16 cellular contexts compared by ENCODE assay signal in the genomic region with DNA sequence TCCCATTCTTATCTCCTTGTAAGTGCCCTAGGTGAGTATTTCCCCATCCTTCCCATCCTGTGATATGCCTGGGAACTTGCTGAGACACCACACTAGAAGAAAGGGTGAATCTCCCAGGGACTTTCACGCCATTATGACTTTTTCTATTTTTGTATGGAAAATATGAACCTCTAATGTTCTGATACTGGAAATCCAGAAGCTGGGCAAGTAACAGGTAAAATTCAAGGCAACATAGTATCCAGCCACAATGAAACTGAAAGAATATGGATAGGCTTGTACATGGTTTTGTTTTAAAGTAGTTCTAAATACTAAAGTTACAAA.
"Had no signal": no experiment of that assay in that cellular context is flagged by ENCODE, and none has a peak within 500 bp of the region (broad histone marks: within the 10 kb centered on the region; RNA-seq: fewer than 3 reads in every experiment).

No MANE protein-coding gene starts in this region.

- H3K27ac ChIP-seq: cardiac muscle cell, gastrocnemius medialis, heart right ventricle, left ventricle myocardium inferior, neural progenitor cell, parathyroid adenoma, skin epidermis, thyroid gland had no signal

- H3K9ac ChIP-seq: neural progenitor cell, parathyroid adenoma had no signal

- H3K4me3 ChIP-seq: cardiac muscle cell, gastrocnemius medialis, heart right ventricle, left ventricle myocardium inferior, neural progenitor cell, skin epidermis, thyroid gland had no signal

- H3K36me3 ChIP-seq: cardiac muscle cell, gastrocnemius medialis, heart right ventricle, left ventricle myocardium inferior, neural progenitor cell, thyroid gland had no signal

- H3K27me3 ChIP-seq: cardiac muscle cell, gastrocnemius medialis, heart right ventricle, neural progenitor cell, thyroid gland had no signal

- H3K4me1 ChIP-seq: neural progenitor cell, thyroid gland had no signal

- ATAC-seq: gastrocnemius medialis had no signal

- H3K27ac Mint-ChIP-seq: activated CD4-positive, alpha-beta memory T cell treated with anti-CD3 and anti-CD28 coated beads for 36 hours; activated naive CD8-positive, alpha-beta T cell treated with anti-CD3 and anti-CD28 coated beads, Interleukin-2, amount 10 ng/mL, durations not matched to agents 7 days and 5 days; activated T-cell treated with anti-CD3 and anti-CD28 coated beads, Interleukin-2, amount 50 U/mL, for 72 hours; neural progenitor cell; T-helper 2 cell treated with Interferon-gamma antibody and Interleukin-4, amounts not matched to agents 5 μg/mL and 100 μg/mL, for 36 hours had no signal

- H3K9me3 ChIP-seq: gastrocnemius medialis, heart right ventricle, left ventricle myocardium inferior, thyroid gland had no signal

- H3K36me3 Mint-ChIP-seq: activated CD4-positive, alpha-beta memory T cell treated with anti-CD3 and anti-CD28 coated beads for 36 hours; activated naive CD8-positive, alpha-beta T cell treated with anti-CD3 and anti-CD28 coated beads, Interleukin-2, amount 10 ng/mL, durations not matched to agents 7 days and 5 days; neural progenitor cell had no signal

- H3K4me3 Mint-ChIP-seq: activated CD4-positive, alpha-beta memory T cell treated with anti-CD3 and anti-CD28 coated beads for 36 hours; activated naive CD8-positive, alpha-beta T cell treated with anti-CD3 and anti-CD28 coated beads, Interleukin-2, amount 10 ng/mL, durations not matched to agents 7 days and 5 days; activated T-cell treated with anti-CD3 and anti-CD28 coated beads, Interleukin-2, amount 50 U/mL, for 72 hours; neural progenitor cell; T-helper 2 cell treated with Interferon-gamma antibody and Interleukin-4, amounts not matched to agents 5 μg/mL and 100 μg/mL, for 36 hours had no signal

- H3K4me2 ChIP-seq: neural progenitor cell had no signal

- DNase-seq: activated CD4-positive, alpha-beta memory T cell treated with anti-CD3 and anti-CD28 coated beads for 36 hours; activated CD4-positive, alpha-beta T cell treated with anti-CD3 and anti-CD28 coated beads for 1 hour; activated gamma-delta T cell treated with Interleukin-2 at 50 U/mL for 16 hours; activated naive CD8-positive, alpha-beta T cell treated with anti-CD3 and anti-CD28 coated beads, Interleukin-2, amount 10 ng/mL, durations not matched to agents 7 days and 5 days; activated T-cell treated with anti-CD3 and anti-CD28 coated beads, Interleukin-2, amount 50 U/mL, for 72 hours; aorta; gastrocnemius medialis; heart right ventricle; kidney; left ventricle myocardium inferior; thyroid gland had no signal

- H3K9me3 Mint-ChIP-seq: neural progenitor cell had no signal

- H3K79me2 ChIP-seq: parathyroid adenoma had no signal

- H2AFZ ChIP-seq: neural progenitor cell, parathyroid adenoma had no signal
